Comparison of ENCODE assay signal across 15 cellular contexts in genomic region chr20:4022386-4023350, GRCh38. TPM values are rescaled to one million over a fixed set of nuclear protein-coding genes. Genes with fewer than 3 reads are reported as not detected.
DNase-seq lines count a peak whose midpoint lies in the region; ATAC-seq and TF ChIP-seq lines count a peak whose summit lies in the region.
"Had no signal": no experiment of that assay in that cellular context is flagged by ENCODE, and none has a peak within 500 bp of the region (broad histone marks: within the 10 kb centered on the region; RNA-seq: fewer than 3 reads in every experiment).

No MANE protein-coding gene starts in this region.

- CTCF ChIA-PET in PC-3 (lab: Charles Lee): no interaction called here

- peaks cover 29% of the 10 kb centered on the region for H3K4me1 ChIP-seq in HUES48 (ENCODE audit: control insufficient read depth, insufficient read depth, low read length)
- peaks cover 19% of the 10 kb centered on the region for H3K4me1 ChIP-seq in ectodermal cell (ENCODE audit: control insufficient read depth, insufficient read depth, low read length)
- H3K4me1 ChIP-seq in subcutaneous abdominal adipose tissue (ENCODE audit: control insufficient read depth in 5 of 5, insufficient read depth in 5 of 5, low read length in 5 of 5): peaks cover 0 to 22% (median 17%) of the 10 kb centered on the region in 5 donors
- peaks cover 29% of the 10 kb centered on the region for H3K4me1 ChIP-seq in PC-3 (ENCODE audit: insufficient read depth, low read length)
- H3K4me1 ChIP-seq: adrenal gland had no signal

- H2AFZ ChIP-seq in PC-3 (ENCODE audit: low read length): no peak overlapping the region

- H3K9me2 ChIP-seq in PC-3 (replicated peaks; ENCODE audit: low read length): no peaks in the 10 kb centered on the region
- H3K9me2 ChIP-seq: SK-N-SH had no signal

- no peaks in the 10 kb centered on the region for H3K36me3 ChIP-seq in HUES48 (ENCODE audit: control insufficient read depth, insufficient read depth, low read length)
- H3K36me3 ChIP-seq in ectodermal cell (ENCODE audit: control insufficient read depth, insufficient read depth, low read length): no peaks in the 10 kb centered on the region
- H3K36me3 ChIP-seq in subcutaneous abdominal adipose tissue (ENCODE audit: control insufficient read depth in 5 of 5, insufficient read depth in 5 of 5, low read length in 5 of 5): no peaks in the 10 kb centered on the region
- H3K36me3 ChIP-seq in PC-3 (ENCODE audit: low read depth, low read length): no peaks in the 10 kb centered on the region
- H3K36me3 ChIP-seq: adrenal gland; BLaER1 treated with 17β-estradiol and CSF1 and Interleukin-3, amounts not matched to agents 10 nM and 100 nM had no signal

- no peak for TF ChIP-seq CTCF in PC-3 (conservative IDR thresholded peaks at IDR 0.05; ENCODE audit: low read depth, low read length)

- no TSS peak for BruUV-seq in PC-3 (replicated peaks; lab: Mats Ljungman, UMichigan)

- intact Hi-C loops in PC-3 (cut with micrococcal nuclease): no loop called here

- no peaks in the 10 kb centered on the region for H3F3A ChIP-seq in PC-3 (ENCODE audit: low read length, unreplicated experiment)

- POLR2A ChIA-PET in PC-3 (lab: Charles Lee; ENCODE audit: unreplicated experiment): no interaction called here

- H3K27me3 ChIP-seq in HUES48 (ENCODE audit: control insufficient read depth, insufficient read depth, low read length) (no peaks in the 10 kb centered on the region), ectodermal cell (ENCODE audit: control insufficient read depth, insufficient read depth, low read length, poor library complexity, severe bottlenecking) (peaks cover 6% of the 10 kb centered on the region), subcutaneous abdominal adipose tissue (ENCODE audit: control insufficient read depth in 5 of 5, insufficient read depth in 4 of 5, low read length in 5 of 5) (no peaks in the 10 kb centered on the region), PC-3 (ENCODE audit: low read length) (no peaks in the 10 kb centered on the region)
- H3K27me3 ChIP-seq: adrenal gland; BLaER1 treated with 17β-estradiol and CSF1 and Interleukin-3, amounts not matched to agents 10 nM and 100 nM had no signal

- H3K9me3 ChIP-seq in HUES48 (ENCODE audit: control insufficient read depth, insufficient read depth, low read length): peaks cover 5% of the 10 kb centered on the region
- H3K9me3 ChIP-seq in ectodermal cell (ENCODE audit: control insufficient read depth, low read length): peaks cover 3% of the 10 kb centered on the region
- H3K9me3 ChIP-seq in subcutaneous abdominal adipose tissue (ENCODE audit: control insufficient read depth in 5 of 5, low read length in 5 of 5): peaks cover 7 to 9% (median 7%) of the 10 kb centered on the region in 5 donors
- no peaks in the 10 kb centered on the region for H3K9me3 ChIP-seq in PC-3 (ENCODE audit: low read length)
- H3K9me3 ChIP-seq: adrenal gland had no signal

- H3K27ac ChIP-seq in HUES48 (ENCODE audit: low read depth, low read length): peak overlapping the region; percentile 91
- H3K27ac ChIP-seq in ectodermal cell (ENCODE audit: insufficient read depth, low read depth, low read length, poor library complexity, severe bottlenecking): peak overlapping the region; percentile 17
- peak overlapping the region; percentile 51 for H3K27ac ChIP-seq in subcutaneous abdominal adipose tissue (ENCODE audit: low read depth, low read length)
- H3K27ac ChIP-seq in PC-3 (ENCODE audit: low read length): no peak overlapping the region

- no peak for ATAC-seq in PC-3
- ATAC-seq: activated T-cell treated with anti-CD3 and anti-CD28 coated beads, Interleukin-2, amount 50 U/mL, for 72 hours had no signal

- H3K79me2 ChIP-seq in PC-3 (ENCODE audit: low read length): no peaks in the 10 kb centered on the region

- no peak overlapping the region for H3K4me2 ChIP-seq in PC-3 (ENCODE audit: low read length)
- H3K4me2 ChIP-seq: SK-N-SH had no signal

- H3K4me3 ChIP-seq in HUES48 (ENCODE audit: low read depth, low read length) (0 out of 2 replicates have a peak overlapping the region, but pooled peaks have one; percentile 5), ectodermal cell (ENCODE audit: insufficient read depth, low read depth, low read length) (no peak overlapping the region), subcutaneous abdominal adipose tissue (ENCODE audit: low read depth in 1 of 5, low read length in 5 of 5) (peak overlapping the region in 3 of 5 donors; percentile 34 to 42 (median 40)), PC-3 (ENCODE audit: low read length) (no peak overlapping the region)
- H3K4me3 ChIP-seq: adrenal gland; BLaER1 treated with 17β-estradiol and CSF1 and Interleukin-3, amounts not matched to agents 10 nM and 100 nM had no signal

- WGBS in ectodermal cell, 2 experiments: 35% methylated on average over 10 of the region's 10 CpGs

- no peaks in the 10 kb centered on the region for H4K20me1 ChIP-seq in PC-3 (ENCODE audit: low read length)
- H4K20me1 ChIP-seq: BLaER1 treated with 17β-estradiol and CSF1 and Interleukin-3, amounts not matched to agents 10 nM and 100 nM had no signal

- H3K9ac ChIP-seq in HUES48 (ENCODE audit: low read depth, low read length): no peak overlapping the region
- peak overlapping the region in 2 of 5 donors; percentile 10 to 64 for H3K9ac ChIP-seq in subcutaneous abdominal adipose tissue (ENCODE audit: low read length in 5 of 5)
- no peak overlapping the region for H3K9ac ChIP-seq in PC-3 (ENCODE audit: low read length)
- H3K9ac ChIP-seq: BLaER1 treated with 17β-estradiol and CSF1 and Interleukin-3, amounts not matched to agents 10 nM and 100 nM; SK-N-SH had no signal

- peak; percentile 57 for DNase-seq in iPS-NIHi11 (ENCODE audit: low spot score)
- no peak for DNase-seq in stimulated activated naive CD4-positive, alpha-beta T cell treated with Interleukin-2 at 50 U/mL for 16 hours (lab: John Stamatoyannopoulos, UW)
- no peak for DNase-seq in MV-4-11 (lab: John Stamatoyannopoulos, UW)
- DNase-seq in PC-3: no peak
- DNase-seq: activated CD4-positive, alpha-beta T cell treated with anti-CD3 and anti-CD28 coated beads, Interleukin-2, amount 50 U/mL, for 48 hours; activated T-cell treated with anti-CD3 and anti-CD28 coated beads, Interleukin-2, amount 50 U/mL, for 72 hours; adrenal gland; DMS79; NCI-H1694 treated with DMSO at 0.1 percent for 48 hours; NCI-H524 treated with DMSO at 0.1 percent for 48 hours; SK-N-SH had no signal

RNA-seq across cellular contexts. Expression of gene RNF24, which starts 7.3 kb away (rescaled TPM):
- 14.3 TPM for polyA plus RNA-seq in ectodermal cell (2013, experiment 1 of 4)
- polyA plus RNA-seq in ectodermal cell (2013, experiment 2 of 4): 13.0 TPM
- polyA plus RNA-seq in ectodermal cell (2013, experiment 3 of 4): 12.7 TPM
- 11.6 TPM for polyA plus RNA-seq in ectodermal cell (2013, experiment 4 of 4)
- total RNA-seq in PC-3 (2014; rRNA removed): 8.2 and 10.5 TPM in 2 replicates

Comparison
In these comparisons a context has a peak if more than half of its experiments do, and no peak if none do; other contexts are left out.
1. H3K4me3 ChIP-seq: peak in HUES48 (single experiment) and subcutaneous abdominal adipose tissue (3 of 5); none in ectodermal cell (single experiment) and PC-3 (single experiment).